10 cellular contexts compared by ENCODE assay signal in genomic region chr14:71021347-71022014, GRCh38.
A peak's percentile ranks its signal among the peaks of the same experiment; 100 is the strongest.
DNase-seq lines count a peak whose midpoint lies in the region; ATAC-seq and TF ChIP-seq lines count a peak whose summit lies in the region.
"Had no signal": no experiment of that assay in that cellular context is flagged by ENCODE, and none has a peak within 500 bp of the region (broad histone marks: within the 10 kb centered on the region; RNA-seq: fewer than 3 reads in every experiment).

No MANE protein-coding gene starts in this region.

- 100% methylated on average over 1 of the region's 1 CpG; no CpG with 5 or more reads in 1 of the 2 experiments for WGBS in endodermal cell (ENCODE audit: insufficient coverage in 1 of 2, insufficient read length in 1 of 2), 2 experiments

- peaks cover 61% of the 10 kb centered on the region for H3K36me3 ChIP-seq in endodermal cell (ENCODE audit: control insufficient read depth, insufficient read depth, low read length)

- no peak for TF ChIP-seq POLR2A in GM18505 (IDR thresholded peaks at IDR 0.05; ENCODE audit: borderline replicate concordance, extremely low read depth, insufficient read depth, insufficient read length)

- peak overlapping the region; percentile 2 for H3K4me3 Mint-ChIP-seq in T-helper 1 cell treated with Interleukin-12 subunit alpha and Interleukin-12 subunit beta and Interleukin-4 antibody, amounts not matched to agents 30 μg/mL and 1 μg/mL, for 36 hours
- H3K4me3 Mint-ChIP-seq in endodermal cell = no peak overlapping the region

- no peaks in the 10 kb centered on the region for H3K27me3 Mint-ChIP-seq in T-helper 1 cell treated with Interleukin-12 subunit alpha and Interleukin-12 subunit beta and Interleukin-4 antibody, amounts not matched to agents 30 μg/mL and 1 μg/mL, for 36 hours (ENCODE audit: low read depth)
- H3K27me3 Mint-ChIP-seq in endodermal cell (ENCODE audit: insufficient read depth) = no peaks in the 10 kb centered on the region

- DNase-seq in T-helper 1 cell = no peak
- peak; percentile 91 for DNase-seq in M059J (ENCODE audit: low read depth)
- DNase-seq in cardiac fibroblast (ENCODE audit: low read depth in 2 of 2) = peak; percentile 28 to 73
- DNase-seq in renal cortical epithelial cell (ENCODE audit: low read depth) = peak; percentile 58
- no peak for DNase-seq in endodermal cell
- no peak for DNase-seq in OCI-M2 (lab: John Stamatoyannopoulos, UW; ENCODE audit: unreplicated experiment)
- DNase-seq: AML-193, NCI-H1105 had no signal

- no peaks in the 10 kb centered on the region for H3K27me3 ChIP-seq in endodermal cell (ENCODE audit: control insufficient read depth, insufficient read depth, low read length, poor library complexity, severe bottlenecking)

- peaks cover 52% of the 10 kb centered on the region for H3K36me3 Mint-ChIP-seq in T-helper 1 cell treated with Interleukin-12 subunit alpha and Interleukin-12 subunit beta and Interleukin-4 antibody, amounts not matched to agents 30 μg/mL and 1 μg/mL, for 36 hours (ENCODE audit: low read depth)
- H3K36me3 Mint-ChIP-seq in endodermal cell (ENCODE audit: low read depth) = peaks cover 52% of the 10 kb centered on the region

- H3K9ac ChIP-seq in endodermal cell (ENCODE audit: extremely low read depth, low read length, poor library complexity, severe bottlenecking) = no peak overlapping the region

- H3K4me3 ChIP-seq in cardiac fibroblast (replicated peaks in 1 of 2; ENCODE audit: low read depth in 2 of 2, low read length in 2 of 2) (no peak overlapping the region), endodermal cell (ENCODE audit: low read length) (no peak overlapping the region)

- H3K4me1 ChIP-seq in endodermal cell (ENCODE audit: control insufficient read depth, insufficient read depth, low read length) = no peaks in the 10 kb centered on the region

- H3K9me3 Mint-ChIP-seq in T-helper 1 cell treated with Interleukin-12 subunit alpha and Interleukin-12 subunit beta and Interleukin-4 antibody, amounts not matched to agents 30 μg/mL and 1 μg/mL, for 36 hours = peaks cover 6% of the 10 kb centered on the region
- H3K9me3 Mint-ChIP-seq in endodermal cell = peaks cover 19% of the 10 kb centered on the region

- TF ChIP-seq CTCF in cardiac fibroblast (IDR thresholded peaks at IDR 0.05; ENCODE audit: low read depth, low read length) (no peak), endodermal cell (conservative IDR thresholded peaks at IDR 0.05) (no peak)

- no peak overlapping the region for H3K27ac ChIP-seq in endodermal cell (ENCODE audit: low read depth, low read length)

- no peak overlapping the region for H3K27ac Mint-ChIP-seq in T-helper 1 cell treated with Interleukin-12 subunit alpha and Interleukin-12 subunit beta and Interleukin-4 antibody, amounts not matched to agents 30 μg/mL and 1 μg/mL, for 36 hours
- H3K27ac Mint-ChIP-seq in endodermal cell = no peak overlapping the region

- H3K9me3 ChIP-seq in endodermal cell (ENCODE audit: control insufficient read depth, low read length) = peaks cover 8% of the 10 kb centered on the region

- no peak for ATAC-seq in GM18505 (IDR thresholded peaks at IDR 0.05; ENCODE audit: unreplicated experiment)

- H3K4me1 Mint-ChIP-seq in T-helper 1 cell treated with Interleukin-12 subunit alpha and Interleukin-12 subunit beta and Interleukin-4 antibody, amounts not matched to agents 30 μg/mL and 1 μg/mL, for 36 hours (ENCODE audit: low read depth) = peaks cover 22% of the 10 kb centered on the region
- H3K4me1 Mint-ChIP-seq in endodermal cell = no peaks in the 10 kb centered on the region

Comparison
In these comparisons a context has a peak if more than half of its experiments do, and no peak if none do; other contexts are left out.
1. DNase-seq: peak in M059J (single experiment), cardiac fibroblast (2 of 2) and renal cortical epithelial cell (single experiment); none in T-helper 1 cell (0 of 5), endodermal cell (single experiment) and OCI-M2 (single experiment).